2 cellular contexts compared by ENCODE assay signal in the genomic region with DNA sequence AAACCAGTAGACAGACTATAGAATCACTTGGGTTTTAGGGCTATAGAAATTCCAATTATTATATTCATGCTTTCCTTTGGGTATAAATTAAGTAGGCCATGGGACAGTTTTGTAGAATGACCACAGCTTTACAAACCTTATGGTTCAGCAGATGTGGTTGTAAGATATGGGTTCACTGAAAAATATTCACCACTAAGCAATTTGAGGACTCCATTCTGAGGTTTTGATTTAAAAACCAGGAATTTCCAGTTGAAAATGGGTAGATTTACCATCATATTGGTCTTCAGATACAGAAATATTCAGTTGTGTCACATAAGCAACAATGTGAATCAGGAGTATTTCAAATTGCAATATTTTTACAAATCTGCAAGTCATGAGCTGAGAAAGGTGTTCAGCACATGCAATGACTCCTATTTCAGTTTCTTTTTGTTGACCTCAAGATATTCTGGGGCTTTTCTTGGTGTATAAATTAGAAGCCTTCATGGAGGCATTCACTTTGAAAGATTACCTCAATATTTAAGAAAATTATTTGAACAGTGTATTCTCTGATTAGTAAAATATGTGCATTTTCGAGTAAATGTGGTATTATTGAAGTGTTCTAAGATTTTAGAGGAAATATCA.
TF ChIP-seq lines count a peak whose summit lies in the region.

No MANE protein-coding gene starts in this region.

TF ChIP-seq in SK-N-SH, 30 proteins besides CTCF, POLR2A, EP300 and RAD21 (continued from another document):
- TF ChIP-seq YY1 (IDR thresholded peaks at IDR 0.05; ENCODE audit: low read depth) = no peak
- peak; percentile 7; the same call in 1 of the 2 replicates for TF ChIP-seq FOSL2 (IDR thresholded peaks at IDR 0.05; ENCODE audit: borderline replicate concordance, low read depth)
- no peak for TF ChIP-seq GATA2 (CRISPR knock-in tag; IDR thresholded peaks at IDR 0.05)
- TF ChIP-seq FOXM1 (IDR thresholded peaks at IDR 0.05; ENCODE audit: low read depth) = no peak
- TF ChIP-seq TCF12 (IDR thresholded peaks at IDR 0.05) = peak; percentile 45
- TF ChIP-seq, protein P1, sequence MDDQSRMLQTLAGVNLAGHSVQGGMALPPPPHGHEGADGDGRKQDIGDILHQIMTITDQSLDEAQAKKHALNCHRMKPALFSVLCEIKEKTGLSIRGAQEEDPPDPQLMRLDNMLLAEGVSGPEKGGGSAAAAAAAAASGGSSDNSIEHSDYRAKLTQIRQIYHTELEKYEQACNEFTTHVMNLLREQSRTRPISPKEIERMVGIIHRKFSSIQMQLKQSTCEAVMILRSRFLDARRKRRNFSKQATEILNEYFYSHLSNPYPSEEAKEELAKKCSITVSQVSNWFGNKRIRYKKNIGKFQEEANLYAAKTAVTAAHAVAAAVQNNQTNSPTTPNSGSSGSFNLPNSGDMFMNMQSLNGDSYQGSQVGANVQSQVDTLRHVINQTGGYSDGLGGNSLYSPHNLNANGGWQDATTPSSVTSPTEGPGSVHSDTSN (IDR thresholded peaks at IDR 0.05) = no peak
- no peak for TF ChIP-seq EZH2phosphoT487 (IDR thresholded peaks at IDR 0.05; ENCODE audit: borderline replicate concordance, low read depth)
- no peak for TF ChIP-seq CHD2 (IDR thresholded peaks at IDR 0.05; ENCODE audit: low read length, partially characterized antibody)
- peak; percentile 45; the same call in 1 of the 2 replicates for TF ChIP-seq TEAD4 (IDR thresholded peaks at IDR 0.05; ENCODE audit: borderline replicate concordance, insufficient read depth)
- no peak for TF ChIP-seq NRF1 (IDR thresholded peaks at IDR 0.05; ENCODE audit: low read depth, low read length)
- TF ChIP-seq MXI1 (IDR thresholded peaks at IDR 0.05; ENCODE audit: low read depth, low read length) = no peak
- no peak for TF ChIP-seq FOXJ3 (CRISPR knock-in tag; IDR thresholded peaks at IDR 0.05)

TF ChIP-seq in SK-N-SH treated with all-trans-retinoic acid at 6 μM for 48 hours, 23 proteins besides CTCF, POLR2A, EP300 and RAD21 (continued from another document):
- TF ChIP-seq, protein P2, sequence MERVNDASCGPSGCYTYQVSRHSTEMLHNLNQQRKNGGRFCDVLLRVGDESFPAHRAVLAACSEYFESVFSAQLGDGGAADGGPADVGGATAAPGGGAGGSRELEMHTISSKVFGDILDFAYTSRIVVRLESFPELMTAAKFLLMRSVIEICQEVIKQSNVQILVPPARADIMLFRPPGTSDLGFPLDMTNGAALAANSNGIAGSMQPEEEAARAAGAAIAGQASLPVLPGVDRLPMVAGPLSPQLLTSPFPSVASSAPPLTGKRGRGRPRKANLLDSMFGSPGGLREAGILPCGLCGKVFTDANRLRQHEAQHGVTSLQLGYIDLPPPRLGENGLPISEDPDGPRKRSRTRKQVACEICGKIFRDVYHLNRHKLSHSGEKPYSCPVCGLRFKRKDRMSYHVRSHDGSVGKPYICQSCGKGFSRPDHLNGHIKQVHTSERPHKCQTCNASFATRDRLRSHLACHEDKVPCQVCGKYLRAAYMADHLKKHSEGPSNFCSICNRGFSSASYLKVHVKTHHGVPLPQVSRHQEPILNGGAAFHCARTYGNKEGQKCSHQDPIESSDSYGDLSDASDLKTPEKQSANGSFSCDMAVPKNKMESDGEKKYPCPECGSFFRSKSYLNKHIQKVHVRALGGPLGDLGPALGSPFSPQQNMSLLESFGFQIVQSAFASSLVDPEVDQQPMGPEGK (CRISPR knock-in tag; IDR thresholded peaks at IDR 0.05; ENCODE audit: borderline replicate concordance) = no peak
- no peak for TF ChIP-seq OSR1 (CRISPR knock-in tag; IDR thresholded peaks at IDR 0.05)
- no peak for TF ChIP-seq TCF4 (CRISPR knock-in tag; IDR thresholded peaks at IDR 0.05; ENCODE audit: borderline replicate concordance)
